In the genomic region with DNA sequence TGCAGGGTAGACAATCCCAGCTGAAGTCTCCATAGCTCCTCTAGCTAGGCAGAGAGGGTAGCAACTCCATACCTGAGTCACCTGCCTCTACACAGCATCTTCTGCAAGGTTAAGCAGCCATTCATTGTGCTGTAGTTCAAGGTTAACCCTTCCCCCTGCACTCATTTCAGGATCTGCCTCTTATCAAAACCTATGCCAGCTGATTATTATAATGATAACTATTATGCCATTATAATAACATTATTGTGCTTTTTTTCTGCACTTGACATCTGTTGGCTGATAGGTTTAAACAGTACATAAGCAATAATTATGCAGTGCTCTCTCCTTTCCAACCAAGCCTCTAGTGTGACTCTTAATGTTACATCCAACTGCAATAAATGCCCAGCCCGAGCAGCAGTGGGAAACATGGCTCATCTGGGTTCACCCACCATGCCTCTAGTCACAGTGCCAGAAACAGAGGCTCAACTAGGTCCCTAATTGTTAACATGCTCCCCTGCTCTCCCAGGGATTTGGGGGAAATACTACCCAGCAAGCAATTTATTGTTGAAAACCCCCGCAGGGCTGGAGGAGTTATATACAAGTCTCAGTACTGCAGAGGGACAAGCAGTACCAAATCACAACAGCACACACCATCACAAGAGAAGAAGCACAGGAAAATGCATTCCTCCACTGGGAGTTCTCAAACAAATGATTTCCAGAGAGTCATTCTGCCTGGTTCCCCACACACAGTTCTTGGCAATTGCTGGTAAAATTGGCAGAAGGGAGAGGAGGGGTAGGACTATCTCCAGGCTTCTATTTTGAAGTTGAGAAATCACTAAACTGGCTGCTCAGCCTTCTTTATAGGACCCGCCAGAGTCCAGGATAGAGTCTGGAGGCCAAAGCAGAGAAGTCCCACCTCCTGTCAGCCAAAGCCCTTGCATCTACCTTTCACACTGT, we compare ENCODE assay signal across 13 cellular contexts. TPM values are rescaled to one million over a fixed set of nuclear protein-coding genes. Genes with fewer than 3 reads are reported as not detected.
DNase-seq lines count a peak whose midpoint lies in the region; ATAC-seq and TF ChIP-seq lines count a peak whose summit lies in the region.
"Had no signal": no experiment of that assay in that cellular context is flagged by ENCODE, and none has a peak within 500 bp of the region (broad histone marks: within the 10 kb centered on the region; RNA-seq: fewer than 3 reads in every experiment).

No MANE protein-coding gene starts in this region.

- ATAC-seq in IMR-90 (ENCODE audit: low read depth) (peak; percentile 24), gastroesophageal sphincter (peak; percentile 24)
- ATAC-seq in naive thymus-derived CD4-positive, alpha-beta T cell, result no peak

- peaks cover 38 to 67% of the 10 kb centered on the region in 2 experiments for H3K79me1 ChIP-seq in IMR-90 (ENCODE audit: low read depth in 1 of 2, low read length in 2 of 2)

- no CpG with 5 or more reads among the region's 3 CpGs for WGBS in IMR-90 (ENCODE audit: extremely low coverage in 2 of 2, insufficient read length in 1 of 2), 2 experiments
- 15 to 34% methylated on average over 2 to 3 of the region's 3 CpGs for WGBS in gastroesophageal sphincter (ENCODE audit: low coverage in 1 of 2), 2 donors
- WGBS in stomach, 5 donors, result 43 to 56% (median 45%) methylated on average over 3 of the region's 3 CpGs

- H3K9me3 Mint-ChIP-seq in naive thymus-derived CD4-positive, alpha-beta T cell, result peaks cover 0 to 2% (median 0%) of the 10 kb centered on the region in 11 donors
- H3K9me3 Mint-ChIP-seq: CD8-positive, alpha-beta memory T cell had no signal

- H2BK120ac ChIP-seq in IMR-90 (ENCODE audit: low read depth, low read length), result no peak overlapping the region

- in situ Hi-C loops in IMR-90 (cut with MboI; ENCODE audit: low sequenced_read_pairs), result no loop called here

- POLR2A ChIA-PET in IMR-90 (lab: Charles Lee; ENCODE audit: unreplicated experiment), result no interaction called here
- POLR2A ChIA-PET in naive thymus-derived CD4-positive, alpha-beta T cell (lab: Charles Lee), result no interaction called here

- no peak overlapping the region for H3K4ac ChIP-seq in IMR-90 (ENCODE audit: low read depth, low read length)

- H3K27ac Mint-ChIP-seq in naive thymus-derived CD4-positive, alpha-beta T cell, result no peak overlapping the region

- H2AK9ac ChIP-seq in IMR-90 (replicated peaks; ENCODE audit: low read depth, low read length, poor library complexity), result no peak overlapping the region

- peaks cover 19% of the 10 kb centered on the region for H3K9me1 ChIP-seq in IMR-90 (ENCODE audit: insufficient read depth, low read length)

- no peak for TF ChIP-seq RAD21 in IMR-90 (IDR thresholded peaks at IDR 0.05; ENCODE audit: low read length)

- no peak overlapping the region for H3K4me3 Mint-ChIP-seq in naive thymus-derived CD4-positive, alpha-beta T cell
- H3K4me3 Mint-ChIP-seq: CD8-positive, alpha-beta memory T cell had no signal

- H4K8ac ChIP-seq in IMR-90 (ENCODE audit: low read depth in 2 of 2, low read length in 2 of 2), result no peak overlapping the region

- H2AK5ac ChIP-seq in IMR-90 (ENCODE audit: low read depth, low read length), result no peak overlapping the region

- H3K27me3 ChIP-seq in IMR-90 (ENCODE audit: control insufficient read depth, insufficient read depth, low read length) (no peaks in the 10 kb centered on the region), gastroesophageal sphincter (no peaks in the 10 kb centered on the region), stomach (no peaks in the 10 kb centered on the region)
- H3K27me3 ChIP-seq in naive thymus-derived CD4-positive, alpha-beta T cell (ENCODE audit: control insufficient read depth in 2 of 2, insufficient read depth in 2 of 2, low read length in 2 of 2), result no peaks in the 10 kb centered on the region

- TF ChIP-seq EP300 in gastroesophageal sphincter (IDR thresholded peaks at IDR 0.05) (no peak), stomach (IDR thresholded peaks at IDR 0.05) (no peak)

- TF ChIP-seq POLR2A in IMR-90 (IDR thresholded peaks at IDR 0.05; ENCODE audit: low read depth, low read length), result no peak
- no peak for TF ChIP-seq POLR2A in gastroesophageal sphincter (IDR thresholded peaks at IDR 0.05)
- no peak for TF ChIP-seq POLR2A in stomach (IDR thresholded peaks at IDR 0.05)

- H3K4me1 Mint-ChIP-seq in naive thymus-derived CD4-positive, alpha-beta T cell, result peaks cover 13 to 27% (median 17%) of the 10 kb centered on the region in 7 donors

- H3K14ac ChIP-seq in IMR-90 (replicated peaks; ENCODE audit: low read depth, low read length), result no peak overlapping the region

- H3K27ac ChIP-seq in IMR-90 (ENCODE audit: insufficient read depth, low read length) (no peak overlapping the region), VCaP (0 out of 2 replicates have a peak overlapping the region, but pooled peaks have one; percentile 7), gastroesophageal sphincter (peak overlapping the region in 3 of 4 donors; percentile 32 to 77 (median 38)), stomach (peak overlapping the region in 3 of 5 donors; percentile 2 to 44 (median 37))
- no peak overlapping the region for H3K27ac ChIP-seq in naive thymus-derived CD4-positive, alpha-beta T cell (ENCODE audit: low read depth, low read length)

- no peak overlapping the region for H2BK15ac ChIP-seq in IMR-90 (ENCODE audit: low read depth, low read length)

- no peak overlapping the region for H2AFZ ChIP-seq in IMR-90 (replicated peaks; ENCODE audit: low read length, poor library complexity)

- H3K36me3 Mint-ChIP-seq in naive thymus-derived CD4-positive, alpha-beta T cell, result peaks cover 0 to 23% (median 5%) of the 10 kb centered on the region in 5 donors

- no peak overlapping the region for H3K56ac ChIP-seq in IMR-90 (ENCODE audit: extremely low read depth, insufficient read depth, low read length)

- H4K5ac ChIP-seq in IMR-90 (ENCODE audit: low read depth, low read length), result no peak overlapping the region

- H3K9me3 ChIP-seq in IMR-90 (ENCODE audit: control insufficient read depth, insufficient read depth, low read length) (no peaks in the 10 kb centered on the region), gastroesophageal sphincter (no peaks in the 10 kb centered on the region), stomach (no peaks in the 10 kb centered on the region)
- no peaks in the 10 kb centered on the region for H3K9me3 ChIP-seq in naive thymus-derived CD4-positive, alpha-beta T cell (ENCODE audit: control insufficient read depth in 2 of 3, low read length in 3 of 3)

- H3K9ac ChIP-seq in IMR-90 (ENCODE audit: low read depth, low read length), result no peak overlapping the region

- dilution Hi-C loops in IMR-90 (cut with HindIII; ENCODE audit: low sequenced_read_pairs, unreplicated experiment), result no loop called here

- H3K27me3 Mint-ChIP-seq in naive thymus-derived CD4-positive, alpha-beta T cell, result no peaks in the 10 kb centered on the region
- H3K27me3 Mint-ChIP-seq: CD8-positive, alpha-beta memory T cell had no signal

- no peak for TF ChIP-seq CTCF in IMR-90 (conservative IDR thresholded peaks at IDR 0.05; ENCODE audit: low read depth, low read length)
- no peak for TF ChIP-seq CTCF in VCaP (conservative IDR thresholded peaks at IDR 0.05)
- no peak for TF ChIP-seq CTCF in gastroesophageal sphincter (IDR thresholded peaks at IDR 0.05)
- TF ChIP-seq CTCF in stomach (IDR thresholded peaks at IDR 0.05), result no peak

- intact Hi-C loops in IMR-90 (cut with micrococcal nuclease), result no loop called here
- intact Hi-C loops in stomach (cut with DNase I; ENCODE audit: low total_unique reads), result no loop called here
- intact Hi-C loops in naive thymus-derived CD4-positive, alpha-beta T cell (cut with micrococcal nuclease), result no loop called here

- H3K18ac ChIP-seq in IMR-90 (ENCODE audit: low read depth, low read length), result no peak overlapping the region

- DNase-seq in IMR-90 (no peak), stomach (no peak)
- DNase-seq in NK-92 treated with Interleukin-12 subunit alpha and Interleukin-12 subunit beta, amount 100 ng/mL, for 24 hours (lab: John Stamatoyannopoulos, UW), result no peak
- DNase-seq in activated naive CD4-positive, alpha-beta T cell (lab: John Stamatoyannopoulos, UW), result no peak
- no peak for DNase-seq in naive thymus-derived CD4-positive, alpha-beta T cell
- no peak for DNase-seq in stimulated activated CD8-positive, alpha-beta memory T cell treated with anti-CD3 and anti-CD28 coated beads, Interleukin-4, amount 100 ng/mL, for 48 hours
- DNase-seq: aorta; CD8-positive, alpha-beta memory T cell; NCI-H526 treated with DMSO at 0.1 percent for 48 hours; stimulated activated naive CD4-positive, alpha-beta T cell; T-helper 9 cell had no signal

- H4K20me1 ChIP-seq in IMR-90 (ENCODE audit: insufficient read depth, low read length), result peaks cover 22% of the 10 kb centered on the region; the same call in 1 of the 2 replicates

- no peak overlapping the region for H2BK5ac ChIP-seq in IMR-90 (ENCODE audit: low read depth, low read length, poor library complexity, severe bottlenecking)

- H3K4me1 ChIP-seq in IMR-90 (ENCODE audit: control insufficient read depth, insufficient read depth, low read length) (peaks cover 21% of the 10 kb centered on the region), gastroesophageal sphincter (peaks cover 29 to 92% (median 45%) of the 10 kb centered on the region in 3 donors), stomach (peaks cover 60 to 98% (median 77%) of the 10 kb centered on the region in 4 donors)
- H3K4me1 ChIP-seq in naive thymus-derived CD4-positive, alpha-beta T cell (ENCODE audit: control insufficient read depth in 2 of 2, insufficient read depth in 2 of 2, low read length in 2 of 2), result no peaks in the 10 kb centered on the region

- H3K23ac ChIP-seq in IMR-90 (ENCODE audit: low read depth, low read length), result no peak overlapping the region

- H3K36me3 ChIP-seq in IMR-90 (ENCODE audit: control insufficient read depth, insufficient read depth, low read length), result no peaks in the 10 kb centered on the region
- no peaks in the 10 kb centered on the region for H3K36me3 ChIP-seq in gastroesophageal sphincter
- no peaks in the 10 kb centered on the region for H3K36me3 ChIP-seq in stomach
- no peaks in the 10 kb centered on the region for H3K36me3 ChIP-seq in naive thymus-derived CD4-positive, alpha-beta T cell (ENCODE audit: control insufficient read depth in 2 of 3, insufficient read depth in 3 of 3, low read length in 3 of 3)

- H3K4me2 ChIP-seq in IMR-90 (ENCODE audit: low read depth, low read length), result no peak overlapping the region

- H4K91ac ChIP-seq in IMR-90 (ENCODE audit: insufficient read depth, low read depth, low read length), result no peak overlapping the region

- CTCF ChIA-PET in IMR-90 (lab: Yijun Ruan, JAX), result no interaction called here
- CTCF ChIA-PET in naive thymus-derived CD4-positive, alpha-beta T cell (lab: Charles Lee), result no interaction called here

- H2BK20ac ChIP-seq in IMR-90 (ENCODE audit: low read depth, low read length), result no peak overlapping the region

- no peak overlapping the region for H3K4me3 ChIP-seq in IMR-90 (ENCODE audit: insufficient read depth, low read depth, low read length)
- H3K4me3 ChIP-seq in gastroesophageal sphincter, result no peak overlapping the region
- H3K4me3 ChIP-seq in stomach, result no peak overlapping the region
- H3K4me3 ChIP-seq in naive thymus-derived CD4-positive, alpha-beta T cell (ENCODE audit: low read length), result no peak overlapping the region

- no TSS peak for BruUV-seq in IMR-90 (replicated peaks; lab: Mats Ljungman, UMichigan)

RNA-seq across cellular contexts. Expression of a gene that starts 17.1 kb away (rescaled TPM):
- total RNA-seq in IMR-90 (2012; rRNA removed) (56.1 and 61.4 TPM in 2 replicates), gastroesophageal sphincter (10 to 100 TPM; 28.6 to 48.1 (median 36.5) TPM), stomach (10 to 100 TPM; 22.2 to 60.0 (median 31.8) TPM)
- polyA plus RNA-seq in IMR-90 (2012; rRNA removed) (66.0 and 80.7 TPM in 2 replicates), stomach (10 to 100 TPM; 26.7 to 83.6 (median 74.6) TPM)
- polyA plus RNA-seq in IMR-90 (2012; cell fraction: cytosol; rRNA removed), result 76.2 and 95.1 TPM in 2 replicates
- 22.3 and 55.0 TPM in 2 replicates for polyA plus RNA-seq in IMR-90 (2012; cell fraction: nucleus; rRNA removed; ENCODE audit: low replicate concordance)
- 10 to 100 TPM; 11.9 to 27.1 (median 22.8) TPM for total RNA-seq in naive thymus-derived CD4-positive, alpha-beta T cell
- 10 to 100 TPM; 10.6 to 15.6 TPM for polyA plus RNA-seq in naive thymus-derived CD4-positive, alpha-beta T cell

Comparison
In these comparisons a context has a peak if more than half of its experiments do, and no peak if none do; other contexts are left out.
1. H3K27ac ChIP-seq: peak in VCaP (single experiment), gastroesophageal sphincter (3 of 4) and stomach (3 of 5); none in IMR-90 (single experiment) and naive thymus-derived CD4-positive, alpha-beta T cell (single experiment).